Comparison of ENCODE assay signal across 7 cellular contexts in the genomic region with DNA sequence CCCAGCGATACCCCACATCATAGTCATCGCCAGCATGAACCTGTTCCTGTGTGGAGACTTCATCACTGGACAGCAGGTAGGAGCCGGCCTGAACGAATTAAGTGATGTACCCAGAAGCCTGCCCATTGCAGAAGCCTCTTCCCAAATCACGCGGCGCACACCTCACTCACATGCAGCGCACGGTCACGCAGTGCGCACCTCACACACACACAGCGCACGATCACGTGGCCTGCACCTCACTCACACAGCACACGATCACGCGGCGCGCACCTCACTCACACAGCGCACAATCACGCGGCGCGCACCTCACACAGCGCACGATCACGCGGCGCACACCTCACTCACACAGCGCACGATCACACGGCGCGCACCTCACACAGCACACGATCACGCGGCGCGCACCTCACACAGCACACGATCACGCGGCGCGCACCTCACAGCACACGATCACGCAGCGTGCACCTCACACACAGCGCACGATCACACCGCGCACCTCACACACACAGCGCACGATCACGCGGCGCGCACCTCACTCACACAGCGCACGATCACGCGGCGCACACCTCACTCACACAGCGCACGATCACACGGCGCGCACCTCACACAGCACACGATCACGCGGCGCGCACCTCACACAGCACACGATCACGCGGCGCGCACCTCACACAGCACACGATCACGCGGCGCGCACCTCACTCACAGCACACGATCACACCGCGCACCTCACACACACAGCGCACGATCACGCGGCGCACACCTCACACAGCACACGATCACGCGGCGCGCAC. TPM values are rescaled to one million over a fixed set of nuclear protein-coding genes. Genes with fewer than 3 reads are reported as not detected.
DNase-seq lines count a peak whose midpoint lies in the region; ATAC-seq, FAIRE-seq and TF ChIP-seq lines count a peak whose summit lies in the region.
"Not testable (repeated sequence)": the region's sequence is repeated elsewhere in the genome, so short reads cannot be mapped to it uniquely, and the experiment has no call there.

No MANE protein-coding gene starts in this region.

- CTCF ChIA-PET in IMR-90 (lab: Yijun Ruan, JAX); H1 (lab: Charles Lee; ENCODE audit: partially characterized antibody): not testable (repeated sequence)

- not testable (repeated sequence) for TF ChIP-seq EP300 in H1 (IDR thresholded peaks at IDR 0.05; ENCODE audit: borderline replicate concordance in 1 of 2, low read depth in 2 of 2, low read length in 2 of 2)

- not testable (repeated sequence) for H2BK5ac ChIP-seq in IMR-90 (ENCODE audit: low read depth, low read length, poor library complexity, severe bottlenecking); H1 (ENCODE audit: low read depth, low read length)

- not testable (repeated sequence) for TF ChIP-seq CTCF in GM23338 (conservative IDR thresholded peaks at IDR 0.05; ENCODE audit: low read depth in 2 of 2); IMR-90 (conservative IDR thresholded peaks at IDR 0.05; ENCODE audit: low read depth, low read length); H1 (IDR thresholded peaks at IDR 0.05; ENCODE audit: control extremely low read depth in 1 of 3, insufficient read depth in 1 of 3, low read depth in 1 of 3, low read length in 3 of 3); spleen (IDR thresholded peaks at IDR 0.05 in 8 of 11, conservative IDR thresholded peaks at IDR 0.05 in 3 of 11)

- H3K4me3 Mint-ChIP-seq in GM23338, memory B cell: not testable (repeated sequence)
- peak overlapping the region; percentile 5 for H3K4me3 Mint-ChIP-seq in activated naive CD8-positive, alpha-beta T cell

- BruUV-seq in IMR-90 (replicated peaks; lab: Mats Ljungman, UMichigan), result not testable (repeated sequence)

- not testable (repeated sequence) for H3K27me3 ChIP-seq in GM23338 (ENCODE audit: insufficient read depth); IMR-90 (ENCODE audit: control insufficient read depth, insufficient read depth, low read length); H1 (replicated peaks in 1 of 4; ENCODE audit: control insufficient read depth in 3 of 4, extremely low read depth in 1 of 4, insufficient read depth in 3 of 4, low read length in 3 of 4); right cardiac atrium (ENCODE audit: control insufficient read depth, insufficient read depth); spleen (replicated peaks in 1 of 7)

- not testable (repeated sequence) for H3K9ac ChIP-seq in IMR-90 (ENCODE audit: low read depth, low read length); H1 (replicated peaks in 1 of 4; ENCODE audit: extremely low read depth in 1 of 4, low read depth in 3 of 4, low read length in 3 of 4)

- H3K18ac ChIP-seq in IMR-90 (ENCODE audit: low read depth, low read length); H1 (ENCODE audit: extremely low read depth, low read length): not testable (repeated sequence)

- H3K79me2 ChIP-seq in GM23338 (replicated peaks; ENCODE audit: insufficient read depth) (peaks cover 60% of the 10 kb centered on the region), H1 (ENCODE audit: control insufficient read depth in 1 of 2, insufficient read depth in 2 of 2, low read length in 2 of 2) (peaks cover 0 to 46% of the 10 kb centered on the region in 2 experiments; a peak in 2 of 4 replicates)

- H3K23me2 ChIP-seq in H1 (ENCODE audit: low read depth, low read length), result not testable (repeated sequence)

- not testable (repeated sequence) for H2BK120ac ChIP-seq in IMR-90 (ENCODE audit: low read depth, low read length); H1 (replicated peaks; ENCODE audit: low read depth, low read length)

- peaks cover 29% of the 10 kb centered on the region for H3K36me3 ChIP-seq in GM23338 (ENCODE audit: insufficient read depth)
- peaks cover 63% of the 10 kb centered on the region for H3K36me3 ChIP-seq in IMR-90 (ENCODE audit: control insufficient read depth, insufficient read depth, low read length)
- peaks cover 26 to 69% (median 53%) of the 10 kb centered on the region in 4 experiments; a peak in 7 of 8 replicates for H3K36me3 ChIP-seq in H1 (ENCODE audit: control insufficient read depth in 2 of 4, insufficient read depth in 4 of 4, low read length in 3 of 4)
- peaks cover 2 to 94% (median 85%) of the 10 kb centered on the region in 6 donors for H3K36me3 ChIP-seq in spleen

- not testable (repeated sequence) for ATAC-seq in GM23338; IMR-90 (ENCODE audit: low read depth); right cardiac atrium; memory B cell (ENCODE audit: low read depth)

- H3K4me2 ChIP-seq in GM23338; IMR-90 (ENCODE audit: low read depth, low read length); H1 (ENCODE audit: insufficient read depth in 1 of 2, low read depth in 2 of 2, low read length in 2 of 2): not testable (repeated sequence)

- H2BK12ac ChIP-seq in H1 (ENCODE audit: low read depth, low read length), result 0 out of 2 replicates have a peak overlapping the region, but pooled peaks have one; percentile 60

- not testable (repeated sequence) for H3K14ac ChIP-seq in IMR-90 (replicated peaks; ENCODE audit: low read depth, low read length); H1 (ENCODE audit: insufficient read length)

- POLR2A ChIA-PET in IMR-90 (lab: Charles Lee; ENCODE audit: unreplicated experiment); H1 (lab: Charles Lee; ENCODE audit: partially characterized antibody): not testable (repeated sequence)

- not testable (repeated sequence) for H3K9me2 ChIP-seq in GM23338 (ENCODE audit: insufficient read depth)

- not testable (repeated sequence) for H4K8ac ChIP-seq in IMR-90 (ENCODE audit: low read depth in 2 of 2, low read length in 2 of 2); H1 (ENCODE audit: extremely low read depth, insufficient read depth, low read length)

- TF ChIP-seq POLR2A in IMR-90 (IDR thresholded peaks at IDR 0.05; ENCODE audit: low read depth, low read length); H1 (IDR thresholded peaks at IDR 0.05; ENCODE audit: control extremely low read depth in 1 of 2, low read depth in 2 of 2, low read length in 2 of 2); spleen (IDR thresholded peaks at IDR 0.05): not testable (repeated sequence)

- WGBS in IMR-90 (ENCODE audit: extremely low coverage in 2 of 2, insufficient read length in 1 of 2), 2 experiments, result 99% methylated on average over 13 of the region's 95 CpGs; no CpG with 5 or more reads in 1 of the 2 experiments
- 97% methylated on average over 61 of the region's 95 CpGs; no CpG with 5 or more reads in 1 of the 2 experiments for WGBS in H1 (ENCODE audit: extremely low coverage in 1 of 2, insufficient coverage in 1 of 2, insufficient read length in 1 of 2, insufficient replicate concordance in 2 of 2, low coverage in 1 of 2, low lambda C conversion rate in 2 of 2, missing lambda C conversion rate in 1 of 2), 2 experiments
- WGBS in right cardiac atrium, result 98% methylated on average over 95 of the region's 95 CpGs
- 92 to 98% (median 98%) methylated on average over 67 to 95 of the region's 95 CpGs for WGBS in spleen, 5 donors

- H3K23ac ChIP-seq in IMR-90 (ENCODE audit: low read depth, low read length); H1 (ENCODE audit: insufficient read length): not testable (repeated sequence)

- not testable (repeated sequence) for H2BK15ac ChIP-seq in IMR-90 (ENCODE audit: low read depth, low read length); H1 (ENCODE audit: low read length)

- H2BK20ac ChIP-seq in IMR-90 (ENCODE audit: low read depth, low read length); H1 (ENCODE audit: low read length): not testable (repeated sequence)

- not testable (repeated sequence) for H2AK5ac ChIP-seq in IMR-90 (ENCODE audit: low read depth, low read length); H1 (ENCODE audit: low read depth, low read length)

- H4K91ac ChIP-seq in IMR-90 (ENCODE audit: insufficient read depth, low read depth, low read length); H1 (replicated peaks; ENCODE audit: insufficient read length, low read length): not testable (repeated sequence)

- not testable (repeated sequence) for H3K9me3 ChIP-seq in IMR-90 (ENCODE audit: control insufficient read depth, insufficient read depth, low read length); H1 (ENCODE audit: insufficient read depth in 2 of 2, low read depth in 1 of 2, low read length in 1 of 2); right cardiac atrium (ENCODE audit: control insufficient read depth, low read length); spleen

- not testable (repeated sequence) for H3K4me1 ChIP-seq in GM23338 (ENCODE audit: insufficient read depth); IMR-90 (ENCODE audit: control insufficient read depth, insufficient read depth, low read length); H1 (replicated peaks in 1 of 4; ENCODE audit: control insufficient read depth in 3 of 4, insufficient read depth in 4 of 4, low read length in 3 of 4); right cardiac atrium (ENCODE audit: control insufficient read depth, insufficient read depth, low read length)
- H3K4me1 ChIP-seq in spleen, result peaks cover 0 to 15% (median 2%) of the 10 kb centered on the region in 6 donors

- H3F3A ChIP-seq in GM23338 (replicated peaks; ENCODE audit: low read depth), result peaks cover 63% of the 10 kb centered on the region

- not testable (repeated sequence) for H3K27ac ChIP-seq in GM23338 (ENCODE audit: low read depth); IMR-90 (ENCODE audit: insufficient read depth, low read length); H1 (ENCODE audit: low read depth, low read length); right cardiac atrium (ENCODE audit: low read length); spleen

- not testable (repeated sequence) for DNase-seq in GM23338 (ENCODE audit: low spot score); IMR-90; H1 (ENCODE audit: low read depth in 1 of 2, low spot score in 2 of 2); memory B cell (ENCODE audit: low spot score in 2 of 2)
- peak in 2 of 3 donors; percentile 7 to 30 for DNase-seq in right cardiac atrium
- DNase-seq in spleen, result peak; percentile 25

- H3K4me1 Mint-ChIP-seq in GM23338, memory B cell: not testable (repeated sequence)
- H3K4me1 Mint-ChIP-seq in activated naive CD8-positive, alpha-beta T cell (ENCODE audit: low read depth), result peaks cover 12% of the 10 kb centered on the region

- H3K9me1 ChIP-seq in IMR-90 (ENCODE audit: insufficient read depth, low read length), result not testable (repeated sequence)

- H3K4ac ChIP-seq in IMR-90 (ENCODE audit: low read depth, low read length); H1 (replicated peaks; ENCODE audit: insufficient read length, low read depth, low read length): not testable (repeated sequence)

- FAIRE-seq in H1 (lab: Jason Lieb, UNC), result not testable (repeated sequence)

- H2AK9ac ChIP-seq in IMR-90 (replicated peaks; ENCODE audit: low read depth, low read length, poor library complexity), result not testable (repeated sequence)

- not testable (repeated sequence) for H3K4me3 ChIP-seq in GM23338; IMR-90 (ENCODE audit: insufficient read depth, low read depth, low read length); H1 (ENCODE audit: extremely low read depth in 1 of 4, insufficient read depth in 2 of 4, low read depth in 3 of 4, low read length in 4 of 4); right cardiac atrium (ENCODE audit: low read length); spleen

- peaks cover 89% of the 10 kb centered on the region for H3K36me3 Mint-ChIP-seq in GM23338 (ENCODE audit: low read depth)
- not testable (repeated sequence) for H3K36me3 Mint-ChIP-seq in activated naive CD8-positive, alpha-beta T cell
- peaks cover 30% of the 10 kb centered on the region for H3K36me3 Mint-ChIP-seq in memory B cell

- dilution Hi-C loops in IMR-90 (cut with HindIII; ENCODE audit: low sequenced_read_pairs, unreplicated experiment), result not testable (repeated sequence)

- not testable (repeated sequence) for H3K79me1 ChIP-seq in IMR-90 (ENCODE audit: low read depth in 1 of 2, low read length in 2 of 2)
- H3K79me1 ChIP-seq in H1 (ENCODE audit: low read depth, low read length), result peaks cover 14% of the 10 kb centered on the region; the same call in 1 of the 2 replicates

- intact Hi-C loops in IMR-90 (cut with micrococcal nuclease), result loop anchor here (10.0 kb wide), 1 partner anchor 1374 kb away; no protein-coding TSS in a partner anchor
- intact Hi-C loops in right cardiac atrium (cut with DNase I); spleen (cut with DNase I; ENCODE audit: low total_unique reads): not testable (repeated sequence)

- peaks cover 13% of the 10 kb centered on the region for H3K27me3 Mint-ChIP-seq in GM23338 (ENCODE audit: insufficient read depth, low read depth, poor library complexity)
- H3K27me3 Mint-ChIP-seq in activated naive CD8-positive, alpha-beta T cell; memory B cell: not testable (repeated sequence)

- H3K56ac ChIP-seq in IMR-90 (ENCODE audit: extremely low read depth, insufficient read depth, low read length); H1 (replicated peaks; ENCODE audit: insufficient read length, low read depth, low read length): not testable (repeated sequence)

- H2AFZ ChIP-seq in GM23338; H1 (ENCODE audit: low read length): not testable (repeated sequence)
- H2AFZ ChIP-seq in IMR-90 (replicated peaks; ENCODE audit: low read length, poor library complexity), result peak overlapping the region; percentile 23

- not testable (repeated sequence) for H4K5ac ChIP-seq in IMR-90 (ENCODE audit: low read depth, low read length); H1 (ENCODE audit: insufficient read length, low read depth, low read length)

- in situ Hi-C loops in IMR-90 (cut with MboI; ENCODE audit: low sequenced_read_pairs), result loop anchor here (25.0 kb wide), 1 partner anchor 686 kb away; no protein-coding TSS in a partner anchor

- H3K27ac Mint-ChIP-seq in GM23338, result peak overlapping the region; percentile 27
- not testable (repeated sequence) for H3K27ac Mint-ChIP-seq in activated naive CD8-positive, alpha-beta T cell
- peak overlapping the region; percentile 41 for H3K27ac Mint-ChIP-seq in memory B cell

- not testable (repeated sequence) for H3K9me3 Mint-ChIP-seq in GM23338; activated naive CD8-positive, alpha-beta T cell (ENCODE audit: low read depth); memory B cell

- H4K20me1 ChIP-seq in GM23338 (replicated peaks; ENCODE audit: insufficient read depth) (peaks cover 21% of the 10 kb centered on the region), IMR-90 (ENCODE audit: insufficient read depth, low read length) (peaks cover 23% of the 10 kb centered on the region), H1 (replicated peaks in 1 of 2; ENCODE audit: control insufficient read depth in 1 of 2, insufficient read depth in 2 of 2, low read length in 2 of 2) (peaks cover 19 to 39% of the 10 kb centered on the region in 2 experiments)

- TF ChIP-seq RAD21 in IMR-90 (IDR thresholded peaks at IDR 0.05; ENCODE audit: low read length); H1 (IDR thresholded peaks at IDR 0.05 in 1 of 2, conservative IDR thresholded peaks at IDR 0.05 in 1 of 2; ENCODE audit: low read depth in 2 of 2, low read length in 2 of 2): not testable (repeated sequence)

RNA-seq across cellular contexts. Expression of a gene that starts 31.0 kb away (rescaled TPM):
- total RNA-seq in GM23338 (2014; rRNA removed; shearing (Covaris generic)), result 50.2 TPM in 2 replicates
- polyA plus RNA-seq in GM23338 (2016; fragmentation: Nextera tagmentation; extraction: Ambion mirVana) (20.3 and 22.5 TPM in 2 replicates), IMR-90 (2012; rRNA removed) (20.2 and 20.8 TPM in 2 replicates), H1 (2011; rRNA removed) (28.9 and 45.5 TPM in 2 replicates), right cardiac atrium (3.7 TPM), spleen (10 to 100 TPM in 2 of 3 donors, 1 to 10 TPM in 1; 6.1 to 17.4 (median 11.6) TPM)
- total RNA-seq in IMR-90 (2012; rRNA removed) (8.6 and 11.3 TPM in 2 replicates), right cardiac atrium (1 to 10 TPM; 4.3 to 7.7 (median 5.3) TPM), spleen (10 to 100 TPM; 11.2 to 31.3 (median 20.7) TPM)
- 15.7 and 21.6 TPM in 2 replicates for polyA plus RNA-seq in IMR-90 (2012; cell fraction: cytosol; rRNA removed)
- 19.5 and 32.3 TPM in 2 replicates for polyA plus RNA-seq in IMR-90 (2012; cell fraction: nucleus; rRNA removed; ENCODE audit: low replicate concordance)
- total RNA-seq in H1 (2021; fragmentation: NEBNext Ultra II Directional; extraction: Animal tissue kit (Norgen Biotek cat#: 25700)), result 43.1 and 47.8 TPM in 2 replicates
- 35.0 TPM for polyA plus RNA-seq in H1 (2011; cell fraction: cytosol; rRNA removed)
- polyA plus RNA-seq in H1 (2011; cell fraction: nucleus; rRNA removed), result 77.6 TPM
- polyA plus RNA-seq in H1 (2012, experiment 1 of 2), result 25.0 to 41.3 TPM (median 37.5 TPM) in 4 replicates
- polyA plus RNA-seq in H1 (2012, experiment 2 of 2), result 25.2 TPM
- polyA plus RNA-seq in H1 (2013, experiment 1 of 2), result 19.7 TPM
- 20.5 TPM for polyA plus RNA-seq in H1 (2013, experiment 2 of 2)
- polyA minus RNA-seq in H1 (2011; rRNA and poly(A)+ RNA removed), result 47.7 and 48.4 TPM in 2 replicates
- polyA minus RNA-seq in H1 (2011; cell fraction: cytosol; rRNA and poly(A)+ RNA removed), result 20.1 TPM
- polyA minus RNA-seq in H1 (2011; cell fraction: nucleus; rRNA and poly(A)+ RNA removed), result 70.6 TPM

RNA-seq across cellular contexts. Expression of a gene that starts 44.8 kb away (rescaled TPM):
- 42.4 and 51.5 TPM in 2 replicates for total RNA-seq in GM23338 (2014; rRNA removed; shearing (Covaris generic))
- polyA plus RNA-seq in GM23338 (2016; fragmentation: Nextera tagmentation; extraction: Ambion mirVana), result 71.2 and 75.5 TPM in 2 replicates
- 55.6 and 62.5 TPM in 2 replicates for total RNA-seq in IMR-90 (2012; rRNA removed)
- polyA plus RNA-seq in IMR-90 (2012; rRNA removed), result 38.5 and 44.1 TPM in 2 replicates
- polyA plus RNA-seq in IMR-90 (2012; cell fraction: cytosol; rRNA removed), result 23.1 and 23.3 TPM in 2 replicates
- 16.8 and 24.6 TPM in 2 replicates for polyA plus RNA-seq in IMR-90 (2012; cell fraction: nucleus; rRNA removed; ENCODE audit: low replicate concordance)
- 44.4 and 47.1 TPM in 2 replicates for total RNA-seq in H1 (2021; fragmentation: NEBNext Ultra II Directional; extraction: Animal tissue kit (Norgen Biotek cat#: 25700))
- 17.0 and 18.2 TPM in 2 replicates for polyA plus RNA-seq in H1 (2011; rRNA removed)
- 23.3 TPM for polyA plus RNA-seq in H1 (2011; cell fraction: cytosol; rRNA removed)
- 23.3 TPM for polyA plus RNA-seq in H1 (2011; cell fraction: nucleus; rRNA removed)
- 27.5 to 34.5 TPM (median 31.8 TPM) in 4 replicates for polyA plus RNA-seq in H1 (2012, experiment 1 of 2)
- polyA plus RNA-seq in H1 (2012, experiment 2 of 2), result 22.5 TPM
- 40.8 TPM for polyA plus RNA-seq in H1 (2013, experiment 1 of 2)
- 37.8 TPM for polyA plus RNA-seq in H1 (2013, experiment 2 of 2)
- 12.9 and 14.9 TPM in 2 replicates for polyA minus RNA-seq in H1 (2011; rRNA and poly(A)+ RNA removed)
- 19.4 TPM for polyA minus RNA-seq in H1 (2011; cell fraction: cytosol; rRNA and poly(A)+ RNA removed)
- polyA minus RNA-seq in H1 (2011; cell fraction: nucleus; rRNA and poly(A)+ RNA removed), result 12.8 TPM
- 10 to 100 TPM; 48.0 to 52.2 (median 50.7) TPM for total RNA-seq in right cardiac atrium
- polyA plus RNA-seq in right cardiac atrium, result 45.4 TPM
- total RNA-seq in spleen, result 10 to 100 TPM; 27.2 to 38.8 (median 37.1) TPM
- 10 to 100 TPM; 12.0 to 18.7 (median 12.1) TPM for polyA plus RNA-seq in spleen
